In genomic region chr20:51095755-51096509, GRCh38 we compare ENCODE assay signal across 16 cellular contexts.
DNase-seq lines count a peak whose midpoint lies in the region; ATAC-seq and TF ChIP-seq lines count a peak whose summit lies in the region.
"Had no signal": no experiment of that assay in that cellular context is flagged by ENCODE, and none has a peak within 500 bp of the region (broad histone marks: within the 10 kb centered on the region; RNA-seq: fewer than 3 reads in every experiment).

No MANE protein-coding gene starts in this region.

- no peak overlapping the region for H3K27ac ChIP-seq in right cardiac atrium (ENCODE audit: low read length)
- H3K27ac ChIP-seq: right atrium auricular region had no signal

- no peak overlapping the region for H3K4me3 ChIP-seq in right cardiac atrium (ENCODE audit: low read length)
- H3K4me3 ChIP-seq: right atrium auricular region had no signal

- no peaks in the 10 kb centered on the region for H3K9me3 ChIP-seq in right cardiac atrium (ENCODE audit: control insufficient read depth, low read length)
- H3K9me3 ChIP-seq: right atrium auricular region had no signal

- H3K27me3 ChIP-seq in right cardiac atrium (ENCODE audit: control insufficient read depth, insufficient read depth) = no peaks in the 10 kb centered on the region

- no peaks in the 10 kb centered on the region for H3K36me3 Mint-ChIP-seq in nephron progenitor cell (ENCODE audit: low read depth)

- H3K4me1 ChIP-seq in right cardiac atrium (ENCODE audit: control insufficient read depth, insufficient read depth, low read length) = no peaks in the 10 kb centered on the region
- H3K4me1 ChIP-seq: right atrium auricular region had no signal

- no peak overlapping the region for H3K27ac Mint-ChIP-seq in nephron progenitor cell
- H3K27ac Mint-ChIP-seq: activated T-cell treated with anti-CD3 and anti-CD28 coated beads, Interleukin-2, amount 50 U/mL, for 72 hours; stimulated activated naive CD8-positive, alpha-beta T cell treated with anti-CD3 and anti-CD28 coated beads, Interleukin-15, Interleukin-2, amounts not matched to agents 100 ng/mL and 50 ng/mL, for 24 hours had no signal

- H3K4me3 Mint-ChIP-seq in nephron progenitor cell = no peak overlapping the region
- H3K4me3 Mint-ChIP-seq: activated T-cell treated with anti-CD3 and anti-CD28 coated beads, Interleukin-2, amount 50 U/mL, for 72 hours; stimulated activated naive CD8-positive, alpha-beta T cell treated with anti-CD3 and anti-CD28 coated beads, Interleukin-15, Interleukin-2, amounts not matched to agents 100 ng/mL and 50 ng/mL, for 24 hours had no signal

- 62% methylated on average over 6 of the region's 6 CpGs for WGBS in right cardiac atrium

- intact Hi-C loops in right cardiac atrium (cut with DNase I) = no loop called here

- peaks cover 10% of the 10 kb centered on the region for H3K27me3 Mint-ChIP-seq in nephron progenitor cell (ENCODE audit: low read depth, poor library complexity)

- TF ChIP-seq CTCF in nephron progenitor cell (IDR thresholded peaks at IDR 0.05) = no peak

- DNase-seq in DMS 273 treated with DMSO at 0.1 percent for 48 hours (lab: John Stamatoyannopoulos, UW) = peak; percentile 37
- peak; percentile 40 for DNase-seq in NAMALWA (ENCODE audit: low spot score)
- peak; percentile 57 for DNase-seq in SK-N-DZ (ENCODE audit: low spot score)
- DNase-seq in midbrain (lab: John Stamatoyannopoulos, UW) = peak; percentile 17
- no peak for DNase-seq in right cardiac atrium
- DNase-seq in SIG-M5 (lab: John Stamatoyannopoulos, UW) = no peak
- DNase-seq in nephron progenitor cell = no peak
- DNase-seq: activated CD4-positive, alpha-beta T cell treated with anti-CD3 and anti-CD28 coated beads for 1 hour; activated T-cell treated with anti-CD3 and anti-CD28 coated beads, Interleukin-2, amount 50 U/mL, for 72 hours; amniotic stem cell; effector CD8-positive, alpha-beta T cell; islet precursor cell had no signal

- ATAC-seq in right cardiac atrium (no peak), HG03135 (IDR thresholded peaks at IDR 0.05; ENCODE audit: unreplicated experiment) (no peak)
- ATAC-seq: activated T-cell treated with anti-CD3 and anti-CD28 coated beads, Interleukin-2, amount 50 U/mL, for 72 hours; HCT116 had no signal

- H3K4me1 Mint-ChIP-seq in nephron progenitor cell = peaks cover 54% of the 10 kb centered on the region

- no peaks in the 10 kb centered on the region for H3K9me3 Mint-ChIP-seq in nephron progenitor cell
- H3K9me3 Mint-ChIP-seq: activated T-cell treated with anti-CD3 and anti-CD28 coated beads, Interleukin-2, amount 50 U/mL, for 72 hours; stimulated activated naive CD8-positive, alpha-beta T cell treated with anti-CD3 and anti-CD28 coated beads, Interleukin-15, Interleukin-2, amounts not matched to agents 100 ng/mL and 50 ng/mL, for 24 hours had no signal

Comparison
In these comparisons a context has a peak if more than half of its experiments do, and no peak if none do; other contexts are left out.
1. DNase-seq: peak in DMS 273 treated with DMSO at 0.1 percent for 48 hours (single experiment), NAMALWA (single experiment), SK-N-DZ (single experiment) and midbrain (single experiment); none in right cardiac atrium (0 of 3), SIG-M5 (single experiment) and nephron progenitor cell (single experiment).